25 cellular contexts compared by ENCODE assay signal in the genomic region with DNA sequence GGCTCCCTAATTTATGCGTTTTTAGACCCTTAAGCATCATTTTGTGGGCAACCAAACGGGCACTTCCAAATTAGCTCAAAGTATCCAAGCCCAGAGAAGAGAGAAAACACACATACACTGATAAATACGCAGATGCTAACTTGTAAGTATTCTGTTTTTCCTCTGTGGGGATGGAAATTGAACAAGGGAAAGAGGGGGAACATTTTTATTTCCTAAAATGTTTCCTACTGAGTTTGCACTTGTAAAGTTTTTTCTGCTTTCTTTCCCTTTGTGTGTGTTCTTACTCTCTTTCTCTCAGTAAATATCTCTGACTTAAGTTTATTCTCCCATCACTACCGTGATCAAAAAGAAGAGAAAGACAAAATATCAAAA. TPM values are rescaled to one million over a fixed set of nuclear protein-coding genes. Genes with fewer than 3 reads are reported as not detected.
DNase-seq lines count a peak whose midpoint lies in the region; ATAC-seq, FAIRE-seq and TF ChIP-seq lines count a peak whose summit lies in the region.
"Had no signal": no experiment of that assay in that cellular context is flagged by ENCODE, and none has a peak within 500 bp of the region (broad histone marks: within the 10 kb centered on the region; RNA-seq: fewer than 3 reads in every experiment).

No MANE protein-coding gene starts in this region.

- peaks cover 77% of the 10 kb centered on the region for H3K27me3 Mint-ChIP-seq in T-helper 1 cell treated with Interleukin-12 subunit alpha and Interleukin-12 subunit beta and Interleukin-4 antibody, amounts not matched to agents 30 μg/mL and 1 μg/mL, for 36 hours (ENCODE audit: low read depth)
- H3K27me3 Mint-ChIP-seq in CD8-positive, alpha-beta memory T cell = peaks cover 66 to 77% of the 10 kb centered on the region in 2 donors
- peaks cover 77% of the 10 kb centered on the region for H3K27me3 Mint-ChIP-seq in activated naive CD8-positive, alpha-beta T cell treated with anti-CD3 and anti-CD28 coated beads, Interleukin-2, amount 10 ng/mL, durations not matched to agents 7 days and 5 days
- peaks cover 61 to 70% of the 10 kb centered on the region in 2 donors for H3K27me3 Mint-ChIP-seq in natural killer cell (ENCODE audit: low read depth in 2 of 2)

- peaks cover 11% of the 10 kb centered on the region for H3K4me1 Mint-ChIP-seq in T-helper 1 cell treated with Interleukin-12 subunit alpha and Interleukin-12 subunit beta and Interleukin-4 antibody, amounts not matched to agents 30 μg/mL and 1 μg/mL, for 36 hours (ENCODE audit: low read depth)
- peaks cover 11 to 13% (median 13%) of the 10 kb centered on the region in 3 donors for H3K4me1 Mint-ChIP-seq in CD8-positive, alpha-beta memory T cell
- H3K4me1 Mint-ChIP-seq in activated naive CD8-positive, alpha-beta T cell treated with anti-CD3 and anti-CD28 coated beads, Interleukin-2, amount 10 ng/mL, durations not matched to agents 7 days and 5 days = peaks cover 11% of the 10 kb centered on the region
- peaks cover 16% of the 10 kb centered on the region in 2 donors for H3K4me1 Mint-ChIP-seq in natural killer cell

- H3K4me3 Mint-ChIP-seq in T-helper 1 cell treated with Interleukin-12 subunit alpha and Interleukin-12 subunit beta and Interleukin-4 antibody, amounts not matched to agents 30 μg/mL and 1 μg/mL, for 36 hours = peak overlapping the region; percentile 7
- peak overlapping the region in 6 of 7 donors; percentile 41 to 75 (median 67) for H3K4me3 Mint-ChIP-seq in CD8-positive, alpha-beta memory T cell
- peak overlapping the region; percentile 67 for H3K4me3 Mint-ChIP-seq in activated naive CD8-positive, alpha-beta T cell treated with anti-CD3 and anti-CD28 coated beads, Interleukin-2, amount 10 ng/mL, durations not matched to agents 7 days and 5 days
- H3K4me3 Mint-ChIP-seq in natural killer cell = peak overlapping the region; percentile 83

- ATAC-seq in activated naive CD8-positive, alpha-beta T cell treated with anti-CD3 and anti-CD28 coated beads, Interleukin-2, amount 10 ng/mL, durations not matched to agents 7 days and 5 days (ENCODE audit: low read depth) = no peak
- ATAC-seq in natural killer cell = no peak
- ATAC-seq in heart right ventricle = no peak

- FAIRE-seq in GM12892 (lab: Jason Lieb, UNC) = no peak
- FAIRE-seq: endometrium, HTR-8/SVneo, urothelium cell line had no signal

- no peaks in the 10 kb centered on the region for H3K9me3 Mint-ChIP-seq in T-helper 1 cell treated with Interleukin-12 subunit alpha and Interleukin-12 subunit beta and Interleukin-4 antibody, amounts not matched to agents 30 μg/mL and 1 μg/mL, for 36 hours
- peaks cover 16 to 29% (median 24%) of the 10 kb centered on the region in 5 donors for H3K9me3 Mint-ChIP-seq in CD8-positive, alpha-beta memory T cell
- no peaks in the 10 kb centered on the region for H3K9me3 Mint-ChIP-seq in activated naive CD8-positive, alpha-beta T cell treated with anti-CD3 and anti-CD28 coated beads, Interleukin-2, amount 10 ng/mL, durations not matched to agents 7 days and 5 days
- H3K9me3 Mint-ChIP-seq in natural killer cell = no peaks in the 10 kb centered on the region

- CTCF ChIA-PET in CD8-positive, alpha-beta memory T cell (lab: Charles Lee) = no interaction called here

- WGBS in heart right ventricle, 2 donors = 11 to 13% methylated on average over 4 of the region's 4 CpGs

- no peak overlapping the region for H3K4me3 ChIP-seq in CD8-positive, alpha-beta memory T cell (ENCODE audit: low read length)
- H3K4me3 ChIP-seq in heart right ventricle = no peak overlapping the region
- H3K4me3 ChIP-seq: GM23248, hepatocyte, lung had no signal

- intact Hi-C loops in natural killer cell (cut with micrococcal nuclease) = no loop called here
- intact Hi-C loops in heart right ventricle (cut with DNase I) = no loop called here

- H3K4me1 ChIP-seq in CD8-positive, alpha-beta memory T cell (ENCODE audit: insufficient read depth, low read length) = peaks cover 10% of the 10 kb centered on the region
- H3K4me1 ChIP-seq in heart right ventricle = peaks cover 0 to 10% (median 0%) of the 10 kb centered on the region in 9 donors
- H3K4me1 ChIP-seq: BE2C had no signal

- TF ChIP-seq CTCF in natural killer cell (IDR thresholded peaks at IDR 0.05) (no peak), heart right ventricle (IDR thresholded peaks at IDR 0.05) (no peak)

- H3K36me3 Mint-ChIP-seq in T-helper 1 cell treated with Interleukin-12 subunit alpha and Interleukin-12 subunit beta and Interleukin-4 antibody, amounts not matched to agents 30 μg/mL and 1 μg/mL, for 36 hours (ENCODE audit: low read depth) = no peaks in the 10 kb centered on the region
- H3K36me3 Mint-ChIP-seq in CD8-positive, alpha-beta memory T cell = peaks cover 0 to 3% (median 0%) of the 10 kb centered on the region in 3 donors
- H3K36me3 Mint-ChIP-seq in activated naive CD8-positive, alpha-beta T cell treated with anti-CD3 and anti-CD28 coated beads, Interleukin-2, amount 10 ng/mL, durations not matched to agents 7 days and 5 days = no peaks in the 10 kb centered on the region
- H3K36me3 Mint-ChIP-seq in natural killer cell = peaks cover 5% of the 10 kb centered on the region

- TF ChIP-seq POLR2A in GM12892 (IDR thresholded peaks at IDR 0.05; ENCODE audit: low read depth, low read length) = no peak

- no peaks in the 10 kb centered on the region for H3K36me3 ChIP-seq in CD8-positive, alpha-beta memory T cell (ENCODE audit: insufficient read depth, low read length)
- no peaks in the 10 kb centered on the region for H3K36me3 ChIP-seq in heart right ventricle
- H3K36me3 ChIP-seq: BE2C had no signal

- H3K27ac Mint-ChIP-seq in T-helper 1 cell treated with Interleukin-12 subunit alpha and Interleukin-12 subunit beta and Interleukin-4 antibody, amounts not matched to agents 30 μg/mL and 1 μg/mL, for 36 hours = peak overlapping the region; percentile 16
- H3K27ac Mint-ChIP-seq in CD8-positive, alpha-beta memory T cell = peak overlapping the region in 2 of 8 donors; percentile 15 to 51
- H3K27ac Mint-ChIP-seq in activated naive CD8-positive, alpha-beta T cell treated with anti-CD3 and anti-CD28 coated beads, Interleukin-2, amount 10 ng/mL, durations not matched to agents 7 days and 5 days = no peak overlapping the region
- no peak overlapping the region for H3K27ac Mint-ChIP-seq in natural killer cell

- no peak overlapping the region for H3K27ac ChIP-seq in CD8-positive, alpha-beta memory T cell (ENCODE audit: low read depth, low read length)
- no peak overlapping the region for H3K27ac ChIP-seq in heart right ventricle
- H3K27ac ChIP-seq: 22Rv1, GM23248, hepatocyte had no signal

- POLR2A ChIA-PET in CD8-positive, alpha-beta memory T cell (lab: Charles Lee) = no interaction called here
- POLR2A ChIA-PET in activated naive CD8-positive, alpha-beta T cell treated with anti-CD3 and anti-CD28 coated beads, Interleukin-2, amount 10 ng/mL, durations not matched to agents 7 days and 5 days (lab: Charles Lee) = no interaction called here

- H3K9me3 ChIP-seq in CD8-positive, alpha-beta memory T cell (ENCODE audit: low read length) = no peaks in the 10 kb centered on the region
- no peaks in the 10 kb centered on the region for H3K9me3 ChIP-seq in heart right ventricle

- no peak for DNase-seq in T-helper 1 cell
- no peak for DNase-seq in CD8-positive, alpha-beta memory T cell
- no peak for DNase-seq in activated naive CD8-positive, alpha-beta T cell treated with anti-CD3 and anti-CD28 coated beads, Interleukin-2, amount 10 ng/mL, durations not matched to agents 7 days and 5 days
- DNase-seq in natural killer cell = no peak
- DNase-seq in GM12892 (ENCODE audit: insufficient read length) = no peak
- DNase-seq in stimulated activated CD4-positive, alpha-beta T cell treated with anti-CD3 and anti-CD28 coated beads, Interleukin-4, amount 100 ng/mL, for 4 hours = no peak
- DNase-seq in heart right ventricle = no peak
- DNase-seq: activated CD8-positive, alpha-beta memory T cell treated with anti-CD3 and anti-CD28 coated beads for 24 hours; activated effector memory CD4-positive, alpha-beta T cell treated with anti-CD3 and anti-CD28 coated beads, Interleukin-2, amount 50 U/mL, for 16 hours; BE2C; GM23248; islet precursor cell; Karpas-422; NCI-H446; stimulated activated CD4-positive, alpha-beta T cell treated with anti-CD3 and anti-CD28 coated beads, Interleukin-2, amount 100 ng/mL, for 24 hours had no signal

- H3K27me3 ChIP-seq in CD8-positive, alpha-beta memory T cell (ENCODE audit: insufficient read depth, low read length, poor library complexity, severe bottlenecking) = peaks cover 64% of the 10 kb centered on the region
- peaks cover 49 to 100% (median 99%) of the 10 kb centered on the region in 7 donors for H3K27me3 ChIP-seq in heart right ventricle

RNA-seq across cellular contexts. Expression of gene NKX2-4, which starts 0.8 kb away (rescaled TPM):
- total RNA-seq in CD8-positive, alpha-beta memory T cell = not detected
- not detected for polyA plus RNA-seq in CD8-positive, alpha-beta memory T cell
- total RNA-seq in activated naive CD8-positive, alpha-beta T cell treated with anti-CD3 and anti-CD28 coated beads, Interleukin-2, amount 10 ng/mL, durations not matched to agents 7 days and 5 days = not detected
- total RNA-seq in natural killer cell = not detected
- polyA plus RNA-seq in GM12892 (2012; ENCODE audit: missing spikeins) = not detected
- not detected for total RNA-seq in heart right ventricle
- polyA plus RNA-seq in heart right ventricle = not detected
- total RNA-seq: GM23248, hepatocyte, lung, myocyte, posterior vena cava, skeletal muscle tissue had no signal
- polyA plus RNA-seq: GM23248, hepatocyte, lung had no signal

Comparison
In these comparisons a context has a peak if more than half of its experiments do, and no peak if none do; other contexts are left out.
1. H3K4me3 Mint-ChIP-seq: peak in every context shown above with its lines; median percentile 83 in natural killer cell; 67 in CD8-positive, alpha-beta memory T cell; 67 in activated naive CD8-positive, alpha-beta T cell treated with anti-CD3 and anti-CD28 coated beads, Interleukin-2, amount 10 ng/mL, durations not matched to agents 7 days and 5 days; 7 in T-helper 1 cell treated with Interleukin-12 subunit alpha and Interleukin-12 subunit beta and Interleukin-4 antibody, amounts not matched to agents 30 μg/mL and 1 μg/mL, for 36 hours.